ENCODE assay signal across 8 cellular contexts in the genomic region with DNA sequence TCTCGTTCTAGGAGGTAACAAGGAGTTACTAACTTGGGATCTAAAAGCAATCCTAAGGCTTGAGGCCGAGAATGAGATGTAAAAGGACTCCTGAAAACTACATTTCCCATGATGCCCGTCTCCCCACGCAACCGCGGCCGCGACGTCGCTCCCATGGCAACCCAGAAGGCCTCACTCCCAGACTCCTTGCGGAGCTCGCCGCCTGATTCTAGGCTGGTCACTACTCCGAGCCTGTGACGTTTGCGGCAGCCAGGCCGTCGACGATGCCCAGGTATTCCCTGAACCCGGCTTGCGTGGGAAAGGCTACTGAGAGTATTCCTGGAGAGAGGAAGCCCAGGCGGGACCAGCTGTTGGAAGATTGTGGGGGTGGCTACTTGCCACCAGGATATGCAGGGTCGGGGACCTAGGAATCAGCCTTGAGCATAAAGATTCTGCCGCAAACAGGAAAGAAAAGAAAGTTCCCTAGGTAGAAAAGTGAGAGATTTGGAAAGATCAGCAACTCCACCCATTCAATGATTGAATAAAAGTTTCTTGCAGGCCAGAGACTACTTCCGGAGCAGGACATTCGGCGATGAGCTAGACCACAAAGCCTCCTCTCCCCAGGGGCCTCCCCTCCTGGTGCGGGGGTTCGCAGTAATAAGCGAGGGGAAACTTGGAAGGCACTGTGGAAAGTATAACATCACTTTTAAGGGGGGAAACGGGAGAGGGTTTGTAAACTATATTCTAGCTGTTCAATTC. TPM values are rescaled to one million over a fixed set of nuclear protein-coding genes. Genes with fewer than 3 reads are reported as not detected.
DNase-seq lines count a peak whose midpoint lies in the region; ATAC-seq and TF ChIP-seq lines count a peak whose summit lies in the region.

A gene (plus strand): TSS at position 164 of the 738 bp plus-strand sequence. CDS start 100 bp downstream, at position 264.

- no peaks in the 10 kb centered on the region for H3K9me3 Mint-ChIP-seq in naive thymus-derived CD8-positive, alpha-beta T cell
- H3K9me3 Mint-ChIP-seq in stimulated activated naive B cell treated with anti-CD40 and anti-IgM and Interleukin-4, amounts not matched to agents 10 μg/mL and 1 μg/mL and 100 μg/mL, for 72 hours, result no peaks in the 10 kb centered on the region

- peak; percentile 83 for DNase-seq in DMS79 (lab: John Stamatoyannopoulos, UW)
- peak; percentile 94 for DNase-seq in Karpas-422
- peak; percentile 88 for DNase-seq in RPMI7951 (ENCODE audit: low read depth)
- DNase-seq in activated T-helper 1 cell treated with anti-CD3 and anti-CD28 coated beads, Interleukin-2, amount 50 U/mL, for 16 hours (ENCODE audit: low read depth in 1 of 2, low spot score in 1 of 2), result peak; percentile 50 to 60
- DNase-seq in fibroblast of lung (ENCODE audit: low read depth in 2 of 2), result peak; percentile 90 to 92
- DNase-seq in naive thymus-derived CD8-positive, alpha-beta T cell, result peak; percentile 51 to 86 (median 64)
- DNase-seq in stimulated activated naive B cell treated with anti-CD40 and anti-IgM and Interleukin-4, amounts not matched to agents 10 μg/mL and 1 μg/mL and 100 μg/mL, for 72 hours, result peak; percentile 78

- H3K36me3 ChIP-seq in Karpas-422 (ENCODE audit: insufficient read depth, low read length) (no peaks in the 10 kb centered on the region), fibroblast of lung (ENCODE audit: control insufficient read depth, insufficient read depth, low read length) (peaks cover 1% of the 10 kb centered on the region)

- no peaks in the 10 kb centered on the region for H3K9me2 ChIP-seq in Karpas-422 (replicated peaks; ENCODE audit: insufficient read depth, low read length)

- H3K4me3 Mint-ChIP-seq in naive thymus-derived CD8-positive, alpha-beta T cell, result peak within 1 kb of the TSS; percentile 90 to 98 (median 97)
- H3K4me3 Mint-ChIP-seq in stimulated activated naive B cell treated with anti-CD40 and anti-IgM and Interleukin-4, amounts not matched to agents 10 μg/mL and 1 μg/mL and 100 μg/mL, for 72 hours, result peak within 1 kb of the TSS; percentile 96 to 98

- H3K27ac ChIP-seq in Karpas-422 (ENCODE audit: low read length) (no peak within 1 kb of the TSS), fibroblast of lung (ENCODE audit: insufficient read depth, low read length) (peak within 1 kb of the TSS; percentile 90)

- H3K4me2 ChIP-seq in Karpas-422 (ENCODE audit: low read depth, low read length, poor library complexity, severe bottlenecking) (peak within 1 kb of the TSS; percentile 89), fibroblast of lung (ENCODE audit: extremely low read depth, insufficient read depth, low read length) (peak within 1 kb of the TSS; percentile 89)

- H3K27me3 ChIP-seq in Karpas-422 (ENCODE audit: low read length) (no peaks in the 10 kb centered on the region), fibroblast of lung (ENCODE audit: control insufficient read depth, insufficient read depth, low read length) (no peaks in the 10 kb centered on the region)

- peaks cover 7% of the 10 kb centered on the region for H3K79me2 ChIP-seq in Karpas-422 (ENCODE audit: low read length)
- H3K79me2 ChIP-seq in fibroblast of lung (ENCODE audit: control insufficient read depth, insufficient read depth, low read length), result no peaks in the 10 kb centered on the region

- H2AFZ ChIP-seq in Karpas-422 (ENCODE audit: low read length) (peak within 1 kb of the TSS; percentile 84), fibroblast of lung (ENCODE audit: low read length) (peak within 1 kb of the TSS; percentile 89)

- TF ChIP-seq CTCF in fibroblast of lung (conservative IDR thresholded peaks at IDR 0.05 in 1 of 2, IDR thresholded peaks at IDR 0.05 in 1 of 2; ENCODE audit: low read depth in 1 of 2, low read length in 2 of 2), result no peak

- H3K27ac Mint-ChIP-seq in naive thymus-derived CD8-positive, alpha-beta T cell, result peak within 1 kb of the TSS; percentile 69 to 98 (median 87)
- H3K27ac Mint-ChIP-seq in stimulated activated naive B cell treated with anti-CD40 and anti-IgM and Interleukin-4, amounts not matched to agents 10 μg/mL and 1 μg/mL and 100 μg/mL, for 72 hours, result peak within 1 kb of the TSS; percentile 93

- peaks cover 8% of the 10 kb centered on the region for H3K4me1 ChIP-seq in Karpas-422 (ENCODE audit: low read length)
- H3K4me1 ChIP-seq in fibroblast of lung (ENCODE audit: control insufficient read depth, extremely low read depth, insufficient read depth, low read length), result no peaks in the 10 kb centered on the region

- POLR2A ChIA-PET in naive thymus-derived CD8-positive, alpha-beta T cell (lab: Charles Lee), result interaction anchor here (1.2 to 1.5 kb wide), 3 partner anchors 9 to 178 kb away, joined by 3 to 7 read pairs (median 3); a partner anchor contains a TSS

- no peaks in the 10 kb centered on the region for H3K9me3 ChIP-seq in Karpas-422 (ENCODE audit: low read length)
- no peaks in the 10 kb centered on the region for H3K9me3 ChIP-seq in fibroblast of lung (ENCODE audit: control insufficient read depth, insufficient read depth, low read depth, low read length)

- peak; percentile 99 for ATAC-seq in GM21786 (IDR thresholded peaks at IDR 0.05; ENCODE audit: unreplicated experiment)
- ATAC-seq in naive thymus-derived CD8-positive, alpha-beta T cell, result peak; percentile 96 to 97
- peak; percentile 100 for ATAC-seq in stimulated activated naive B cell treated with anti-CD40 and anti-IgM and Interleukin-4, amounts not matched to agents 10 μg/mL and 1 μg/mL and 100 μg/mL, for 72 hours (replicated peaks)

- H4K20me1 ChIP-seq in Karpas-422 (ENCODE audit: insufficient read depth, low read depth, low read length) (no peaks in the 10 kb centered on the region), fibroblast of lung (ENCODE audit: control insufficient read depth, extremely low read depth, insufficient read depth, low read length) (no peaks in the 10 kb centered on the region)

- H3K4me3 ChIP-seq in Karpas-422 (ENCODE audit: low read length) (peak within 1 kb of the TSS; percentile 87), fibroblast of lung (replicated peaks in 1 of 4; ENCODE audit: control extremely low read depth in 1 of 4, insufficient read depth in 1 of 4, low read depth in 3 of 4, low read length in 4 of 4) (peak within 1 kb of the TSS; percentile 68 to 89 (median 76))

- H3K4me1 Mint-ChIP-seq in naive thymus-derived CD8-positive, alpha-beta T cell, result peaks cover 12 to 19% (median 14%) of the 10 kb centered on the region in 4 donors
- peaks cover 9 to 12% of the 10 kb centered on the region in 2 donors for H3K4me1 Mint-ChIP-seq in stimulated activated naive B cell treated with anti-CD40 and anti-IgM and Interleukin-4, amounts not matched to agents 10 μg/mL and 1 μg/mL and 100 μg/mL, for 72 hours

- peaks cover 0 to 9% (median 0%) of the 10 kb centered on the region in 5 donors for H3K27me3 Mint-ChIP-seq in naive thymus-derived CD8-positive, alpha-beta T cell
- peaks cover 9 to 14% of the 10 kb centered on the region in 2 donors for H3K27me3 Mint-ChIP-seq in stimulated activated naive B cell treated with anti-CD40 and anti-IgM and Interleukin-4, amounts not matched to agents 10 μg/mL and 1 μg/mL and 100 μg/mL, for 72 hours

- H3K9ac ChIP-seq in Karpas-422 (ENCODE audit: low read length) (peak within 1 kb of the TSS; percentile 80), fibroblast of lung (ENCODE audit: insufficient read depth, low read length) (peak within 1 kb of the TSS; percentile 75)

- H3K36me3 Mint-ChIP-seq in naive thymus-derived CD8-positive, alpha-beta T cell, result peaks cover 0 to 4% (median 3%) of the 10 kb centered on the region in 3 donors
- no peaks in the 10 kb centered on the region for H3K36me3 Mint-ChIP-seq in stimulated activated naive B cell treated with anti-CD40 and anti-IgM and Interleukin-4, amounts not matched to agents 10 μg/mL and 1 μg/mL and 100 μg/mL, for 72 hours

RNA-seq across cellular contexts. Expression of the gene that starts here (rescaled TPM):
- total RNA-seq in Karpas-422 (2014; rRNA removed; shearing (Covaris generic); ENCODE audit: low replicate concordance), result 28.1 and 36.9 TPM in 2 replicates
- 24.2 and 27.4 TPM in 2 replicates for total RNA-seq in RPMI7951 (2014; rRNA removed; shearing (Covaris generic))
- total RNA-seq in fibroblast of lung, result 24.4 and 28.0 TPM in 2 replicates
- polyA plus RNA-seq in fibroblast of lung, result 14.7 and 23.6 TPM in 2 replicates
- polyA plus RNA-seq in fibroblast of lung (2012), result 9.6 and 16.4 TPM in 2 replicates
- polyA minus RNA-seq in fibroblast of lung (ENCODE audit: low replicate concordance), result not detected in 2 replicates
- total RNA-seq in naive thymus-derived CD8-positive, alpha-beta T cell, result 1 to 10 TPM; 5.3 to 5.8 TPM
- polyA plus RNA-seq in naive thymus-derived CD8-positive, alpha-beta T cell, result 1 to 10 TPM; 4.9 to 6.7 (median 6.2) TPM
